ENCODE assay signal across 1 cellular context in the genomic region with DNA sequence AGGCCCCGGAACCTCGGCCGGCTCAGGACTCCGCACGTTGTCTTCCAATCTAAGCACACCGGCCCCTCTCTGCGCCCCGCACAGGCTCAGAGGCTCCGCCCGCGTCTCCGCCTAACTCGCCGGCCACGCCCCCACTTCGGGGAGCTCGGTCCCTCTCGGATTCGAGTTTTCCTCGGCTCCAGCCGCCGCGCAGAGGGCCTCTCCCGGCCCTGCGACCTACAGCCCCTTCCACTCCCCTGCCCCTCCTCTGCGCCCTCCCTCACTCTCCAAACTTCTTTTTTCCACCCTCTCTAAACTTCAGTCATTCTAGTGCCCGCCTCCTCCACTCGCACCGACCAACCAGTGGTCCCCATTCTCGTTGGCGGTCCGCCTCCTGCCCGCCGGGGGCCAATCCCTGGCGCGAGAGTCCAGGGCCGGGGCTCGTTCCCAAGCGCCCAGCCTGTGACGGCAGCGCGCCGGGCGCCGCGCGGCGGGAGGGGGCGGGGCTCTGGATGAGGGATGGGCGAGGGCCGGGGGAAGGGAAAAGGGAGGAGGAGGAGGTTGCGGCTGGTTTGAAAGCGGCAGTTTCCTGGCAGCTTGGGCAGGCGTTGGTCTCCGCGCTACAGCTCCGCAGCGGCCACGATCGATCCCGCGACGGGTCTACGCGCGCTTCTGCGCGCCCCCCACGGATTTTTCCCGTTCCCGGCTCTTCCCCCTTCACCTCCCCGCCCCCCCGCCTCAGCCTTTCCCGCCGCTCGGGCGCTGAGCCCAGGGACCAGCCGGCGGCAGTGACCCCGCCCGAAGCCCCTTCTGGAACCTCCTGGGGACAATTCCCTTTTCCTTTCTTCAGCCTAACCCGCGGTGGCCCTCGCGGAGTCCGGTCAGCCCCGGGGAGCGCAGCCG.
TF ChIP-seq lines count a peak whose summit lies in the region.

A gene (plus strand): TSS at position 563 of the 882 bp plus-strand sequence. CDS start 519 bp downstream, outside the sequence.

TF ChIP-seq in HepG2, 621 proteins besides CTCF, POLR2A, EP300 and RAD21 (continued from another document):
- TF ChIP-seq, protein P1, sequence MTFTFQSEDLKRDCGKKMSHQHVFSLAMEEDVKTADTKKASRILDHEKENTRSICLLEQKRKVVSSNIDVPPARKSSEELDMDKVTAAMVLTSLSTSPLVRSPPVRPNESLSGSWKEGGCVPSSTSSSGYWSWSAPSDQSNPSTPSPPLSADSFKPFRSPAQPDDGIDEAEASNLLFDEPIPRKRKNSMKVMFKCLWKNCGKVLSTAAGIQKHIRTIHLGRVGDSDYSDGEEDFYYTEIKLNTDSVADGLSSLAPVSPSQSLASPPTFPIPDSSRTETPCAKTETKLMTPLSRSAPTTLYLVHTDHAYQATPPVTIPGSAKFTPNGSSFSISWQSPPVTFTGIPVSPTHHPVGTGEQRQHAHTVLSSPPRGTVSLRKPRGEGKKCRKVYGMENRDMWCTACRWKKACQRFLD (CRISPR knock-in tag; IDR thresholded peaks at IDR 0.05; ENCODE audit: borderline replicate concordance), result no peak
- TF ChIP-seq KMT2A (CRISPR knock-in tag; IDR thresholded peaks at IDR 0.05) (no peak; the same call in none of the 2 replicates), EEA1 (CRISPR knock-in tag; IDR thresholded peaks at IDR 0.05; ENCODE audit: borderline replicate concordance) (no peak; the same call in 1 of the 2 replicates), REL (CRISPR knock-in tag; conservative IDR thresholded peaks at IDR 0.05) (0 out of 2 replicates have a peak, but pooled peaks have one; percentile 25), ATM (IDR thresholded peaks at IDR 0.05; ENCODE audit: borderline replicate concordance) (no peak), CEBPG (CRISPR knock-in tag; IDR thresholded peaks at IDR 0.05) (no peak), FOSL2 (CRISPR knock-in tag; IDR thresholded peaks at IDR 0.05) (no peak; the same call in 1 of the 2 replicates), RBM39 (IDR thresholded peaks at IDR 0.05; ENCODE audit: low read depth, low read length, poor library complexity, severe bottlenecking) (peak; percentile 40), ZFP36 (IDR thresholded peaks at IDR 0.05; ENCODE audit: borderline replicate concordance, low read depth, low read length, partially characterized antibody) (no peak), ZBTB42 (CRISPR knock-in tag; IDR thresholded peaks at IDR 0.05) (no peak)
